ENCODE assay signal across 7 cellular contexts in the genomic region with DNA sequence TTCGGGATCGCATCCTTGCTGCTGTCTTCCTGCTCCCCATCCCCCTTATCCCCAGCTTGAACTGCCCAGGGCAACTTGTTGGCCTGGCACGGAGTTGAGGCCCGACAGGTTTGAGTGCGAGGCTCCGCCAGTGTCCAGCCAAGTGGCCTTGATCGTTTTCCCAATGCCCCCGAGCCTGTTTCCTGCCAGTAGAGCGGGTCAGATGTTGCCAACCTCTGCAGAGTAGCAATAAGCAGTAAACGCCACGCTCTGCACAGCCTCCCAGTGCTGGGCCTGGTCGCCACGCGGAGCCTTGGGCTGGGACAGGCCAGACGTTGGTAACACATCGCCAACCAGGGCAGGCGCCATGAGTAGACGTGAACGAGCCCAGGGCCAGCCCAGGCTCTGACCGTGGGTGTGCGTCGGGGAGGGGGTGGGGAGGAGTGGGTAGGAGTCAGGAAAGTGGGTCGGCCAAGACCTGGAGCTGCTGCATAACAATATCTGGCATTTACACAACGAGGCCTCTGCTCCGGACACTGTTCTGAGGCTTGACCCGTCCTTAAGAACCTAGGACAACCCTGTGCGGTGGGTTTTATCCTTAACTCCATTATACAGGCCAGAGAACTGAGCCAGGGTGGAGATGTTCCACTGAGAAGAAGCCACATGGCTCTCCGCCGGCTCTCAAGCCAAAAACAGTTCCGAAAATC. TPM values are rescaled to one million over a fixed set of nuclear protein-coding genes. Genes with fewer than 3 reads are reported as not detected.
A peak's percentile ranks its signal among the peaks of the same experiment; 100 is the strongest.
DNase-seq lines count a peak whose midpoint lies in the region; ATAC-seq, FAIRE-seq and TF ChIP-seq lines count a peak whose summit lies in the region.
"Had no signal": no experiment of that assay in that cellular context is flagged by ENCODE, and none has a peak within 500 bp of the region (broad histone marks: within the 10 kb centered on the region; RNA-seq: fewer than 3 reads in every experiment).

No MANE protein-coding gene starts in this region.

- H3K27ac ChIP-seq in GM23248 (peak overlapping the region; percentile 75), RWPE1 (peak overlapping the region; percentile 91), right cardiac atrium (ENCODE audit: low read length) (peak overlapping the region; percentile 59)

- peak overlapping the region; percentile 95 for H3K4me3 Mint-ChIP-seq in type B pancreatic cell

- H3K36me3 Mint-ChIP-seq in type B pancreatic cell: no peaks in the 10 kb centered on the region

- peaks cover 15% of the 10 kb centered on the region for H3K4me1 Mint-ChIP-seq in type B pancreatic cell (ENCODE audit: unreplicated experiment)

- peaks cover 12% of the 10 kb centered on the region for H3K4me1 ChIP-seq in GM23248 (ENCODE audit: insufficient read depth)
- peaks cover 10% of the 10 kb centered on the region for H3K4me1 ChIP-seq in right cardiac atrium (ENCODE audit: control insufficient read depth, insufficient read depth, low read length)

- no peaks in the 10 kb centered on the region for H3K9me3 ChIP-seq in GM23248 (ENCODE audit: low read depth)
- no peaks in the 10 kb centered on the region for H3K9me3 ChIP-seq in right cardiac atrium (ENCODE audit: control insufficient read depth, low read length)

- intact Hi-C loops in right cardiac atrium (cut with DNase I): loop anchor here in 1 of 4 donors (2.0 kb wide), 1 partner anchor 32 kb away; the partner anchor contains the start of gene PARP3

- H3K27me3 Mint-ChIP-seq in type B pancreatic cell: no peaks in the 10 kb centered on the region

- ATAC-seq in right cardiac atrium: peak; percentile 22 to 23

- H2AFZ ChIP-seq in GM23248: peak overlapping the region; percentile 96

- H3F3A ChIP-seq in GM23248 (ENCODE audit: insufficient read depth): peaks cover 18% of the 10 kb centered on the region

- H3K36me3 ChIP-seq in GM23248 (ENCODE audit: low read depth): no peaks in the 10 kb centered on the region

- no peaks in the 10 kb centered on the region for H3K9me2 ChIP-seq in GM23248 (ENCODE audit: insufficient read depth)

- H4K20me1 ChIP-seq in GM23248 (ENCODE audit: insufficient read depth): no peaks in the 10 kb centered on the region

- peak overlapping the region; percentile 92 for H3K9ac ChIP-seq in GM23248

- DNase-seq in GM23248 (peak; percentile 58), RWPE1 (ENCODE audit: low spot score) (no peak), right cardiac atrium (peak; percentile 51 to 84 (median 84)), type B pancreatic cell (ENCODE audit: extremely low spot score, unreplicated experiment) (no peak), D721Med (ENCODE audit: insufficient read length, low spot score) (no peak), NK-92 (lab: John Stamatoyannopoulos, UW; ENCODE audit: unreplicated experiment) (no peak)

- peak overlapping the region; percentile 92 for H3K4me3 ChIP-seq in GM23248
- peak overlapping the region; percentile 67 for H3K4me3 ChIP-seq in right cardiac atrium (ENCODE audit: low read length)

- no peaks in the 10 kb centered on the region for H3K9me3 Mint-ChIP-seq in type B pancreatic cell

- CTCF ChIA-PET in RWPE1 (lab: Yijun Ruan, JAX): interaction anchor here (0.7 to 1.2 kb wide), 3 partner anchors 29 to 41 kb away, joined by 3 to 6 read pairs (median 5); no protein-coding TSS in a partner anchor

- H3K27me3 ChIP-seq in GM23248 (replicated peaks; ENCODE audit: insufficient read depth) (no peaks in the 10 kb centered on the region), right cardiac atrium (ENCODE audit: control insufficient read depth, insufficient read depth) (no peaks in the 10 kb centered on the region)

- peak overlapping the region; percentile 98 for H3K4me2 ChIP-seq in GM23248 (ENCODE audit: unreplicated experiment)

- TF ChIP-seq CTCF in RWPE1 (conservative IDR thresholded peaks at IDR 0.05; ENCODE audit: low read depth) (peak; percentile 59; the same call in 1 of the 2 replicates), type B pancreatic cell (conservative IDR thresholded peaks at IDR 0.05) (no peak), D721Med (IDR thresholded peaks at IDR 0.05; ENCODE audit: insufficient read depth, missing control alignments) (no peak)

- POLR2A ChIA-PET in RWPE1 (lab: Yijun Ruan, JAX; ENCODE audit: low non-redundant PET): interaction anchor here (0.6 to 1.0 kb wide), 2 partner anchors 8 to 10 kb away, joined by 3 read pairs; partner anchors contain the start of gene ACY1

- WGBS in GM23248 (ENCODE audit: low coverage in 1 of 2, low lambda C conversion rate in 2 of 2, missing lambda C conversion rate in 2 of 2), 2 experiments: 6 to 9% methylated on average over 30 of the region's 30 CpGs
- WGBS in right cardiac atrium: 20% methylated on average over 30 of the region's 30 CpGs

- in situ Hi-C loops in GM23248 (cut with MboI): no loop called here

- H3K27ac Mint-ChIP-seq in type B pancreatic cell: peak overlapping the region; percentile 83

- peaks cover 19% of the 10 kb centered on the region for H3K79me2 ChIP-seq in GM23248 (ENCODE audit: insufficient read depth)

- no peak for FAIRE-seq in D721Med (lab: Jason Lieb, UNC)
- FAIRE-seq: colon had no signal

RNA-seq across cellular contexts. Expression of gene ABHD14A, which starts 0.4 kb away (rescaled TPM):
- total RNA-seq in GM23248 (2014; rRNA removed; shearing (Covaris generic)): 33.1 and 37.9 TPM in 2 replicates
- polyA plus RNA-seq in GM23248 (2016; fragmentation: Nextera tagmentation; extraction: Ambion mirVana): 33.0 and 35.5 TPM in 2 replicates
- 10 to 100 TPM; 19.9 to 25.9 (median 23.2) TPM for total RNA-seq in right cardiac atrium
- 43.3 TPM for polyA plus RNA-seq in right cardiac atrium
- total RNA-seq in type B pancreatic cell (ENCODE audit: low replicate concordance): 12.2 and 16.6 TPM in 2 replicates

RNA-seq across cellular contexts. Expression of gene ABHD14B, which starts 0.6 kb away (rescaled TPM):
- 60.3 and 60.4 TPM in 2 replicates for total RNA-seq in GM23248 (2014; rRNA removed; shearing (Covaris generic))
- polyA plus RNA-seq in GM23248 (2016; fragmentation: Nextera tagmentation; extraction: Ambion mirVana): 64.9 and 70.9 TPM in 2 replicates
- total RNA-seq in right cardiac atrium: 10 to 100 TPM; 14.8 to 23.3 (median 18.5) TPM
- polyA plus RNA-seq in right cardiac atrium: 22.7 TPM
- total RNA-seq in type B pancreatic cell (ENCODE audit: low replicate concordance): 22.1 and 27.2 TPM in 2 replicates

RNA-seq across cellular contexts. Expression of gene PCBP4, which starts 7.2 kb away (rescaled TPM):
- total RNA-seq in GM23248 (2014; rRNA removed; shearing (Covaris generic)): 71.2 and 91.2 TPM in 2 replicates
- polyA plus RNA-seq in GM23248 (2016; fragmentation: Nextera tagmentation; extraction: Ambion mirVana) (40.4 and 45.0 TPM in 2 replicates), right cardiac atrium (88.1 TPM)
- total RNA-seq in right cardiac atrium (10 to 100 TPM; 62.2 to 81.7 (median 67.9) TPM), type B pancreatic cell (ENCODE audit: low replicate concordance) (74.8 and 91.9 TPM in 2 replicates)

RNA-seq across cellular contexts. Expression of gene ACY1, which starts 8.9 kb away (rescaled TPM):
- 66.6 and 73.6 TPM in 2 replicates for total RNA-seq in GM23248 (2014; rRNA removed; shearing (Covaris generic))
- polyA plus RNA-seq in GM23248 (2016; fragmentation: Nextera tagmentation; extraction: Ambion mirVana) (35.8 and 38.1 TPM in 2 replicates), right cardiac atrium (19.6 TPM)
- total RNA-seq in right cardiac atrium (10 to 100 TPM; 18.4 to 27.2 (median 20.6) TPM), type B pancreatic cell (ENCODE audit: low replicate concordance) (54.2 and 55.9 TPM in 2 replicates)

RNA-seq across cellular contexts. Expression of gene GPR62, which starts 19.2 kb away (rescaled TPM):
- not detected in 2 replicates for total RNA-seq in GM23248 (2014; rRNA removed; shearing (Covaris generic))
- polyA plus RNA-seq in GM23248 (2016; fragmentation: Nextera tagmentation; extraction: Ambion mirVana) (0.09 TPM in 1 of 2 replicates, not detected in the other), right cardiac atrium (0.34 TPM)
- total RNA-seq in right cardiac atrium (1 to 10 TPM in 1 of 4 donors, under 1 TPM in 3; 0.19 to 1.5 (median 0.54) TPM), type B pancreatic cell (ENCODE audit: low replicate concordance) (0.17 TPM in 1 of 2 replicates, not detected in the other)

Comparison
In these comparisons a context has a peak if more than half of its experiments do, and no peak if none do; other contexts are left out.
1. DNase-seq: peak in GM23248 (single experiment) and right cardiac atrium (3 of 3); none in RWPE1 (single experiment), type B pancreatic cell (single experiment), D721Med (single experiment) and NK-92 (single experiment).
2. Peak in every context shown above with its lines, with median percentiles within 50 percentile points of each other: H3K27ac ChIP-seq.